ENCODE assay signal across 24 cellular contexts in genomic region chr2:157930728-157931127, GRCh38.
"Had no signal": no experiment of that assay in that cellular context is flagged by ENCODE, and none has a peak within 500 bp of the region (broad histone marks: within the 10 kb centered on the region; RNA-seq: fewer than 3 reads in every experiment).

No MANE protein-coding gene starts in this region.

- ATAC-seq: pancreas; stimulated activated memory B cell treated with anti-CD40 and anti-IgM and Interleukin-4, amounts not matched to agents 10 μg/mL and 1 μg/mL and 100 μg/mL, for 72 hours; stimulated activated naive CD8-positive, alpha-beta T cell treated with anti-CD3 and anti-CD28 coated beads, Interleukin-15, amount 100 ng/mL, for 72 hours had no signal

- H3K4me2 ChIP-seq: smooth muscle cell had no signal

- H3K9me3 ChIP-seq: mucosa of descending colon, pancreas, prostate gland, right lobe of liver, uterus had no signal

- H3K27me3 ChIP-seq: pancreas, right lobe of liver, tibial nerve, uterus had no signal

- H3K36me3 ChIP-seq: pancreas, prostate gland, right lobe of liver, tibial nerve, uterus had no signal

- H3K4me1 ChIP-seq: pancreas, prostate gland, tibial nerve, uterus had no signal

- DNase-seq: head of caudate nucleus; hypothalamus; immature natural killer cell; midbrain; mucosa of descending colon; naive thymus-derived CD4-positive, alpha-beta T cell; pancreas; posterior cingulate gyrus; retina; right lobe of liver; stimulated activated CD4-positive, alpha-beta T cell treated with anti-CD3 and anti-CD28 coated beads, Interleukin-1b, Interleukin-23, amount 100 ng/mL, for 48 hours; stimulated activated CD4-positive, alpha-beta T cell treated with anti-CD3 and anti-CD28 coated beads, Interleukin-2, amount 100 ng/mL, for 48 hours; stimulated activated CD4-positive, alpha-beta T cell treated with anti-CD3 and anti-CD28 coated beads, Interleukin-4, amount 100 ng/mL, for 4 hours; stimulated activated CD8-positive, alpha-beta memory T cell treated with anti-CD3 and anti-CD28 coated beads, Interleukin-4, amount 100 ng/mL, for 48 hours; stimulated activated naive CD4-positive, alpha-beta T cell treated with Interleukin-2 at 50 U/mL for 16 hours; stimulated activated naive CD8-positive, alpha-beta T cell treated with anti-CD3 and anti-CD28 coated beads, Interleukin-15, amount 100 ng/mL, for 72 hours; substantia nigra; uterus had no signal

- FAIRE-seq: islet of Langerhans, pancreas had no signal

- H3K27ac ChIP-seq: pancreas, prostate gland, tibial nerve, uterus had no signal

- H3K4me3 ChIP-seq: lung, mucosa of descending colon, pancreas, prostate gland, right lobe of liver, smooth muscle cell, tibial nerve, uterus had no signal
